Comparison of ENCODE assay signal across 8 cellular contexts in the genomic region with DNA sequence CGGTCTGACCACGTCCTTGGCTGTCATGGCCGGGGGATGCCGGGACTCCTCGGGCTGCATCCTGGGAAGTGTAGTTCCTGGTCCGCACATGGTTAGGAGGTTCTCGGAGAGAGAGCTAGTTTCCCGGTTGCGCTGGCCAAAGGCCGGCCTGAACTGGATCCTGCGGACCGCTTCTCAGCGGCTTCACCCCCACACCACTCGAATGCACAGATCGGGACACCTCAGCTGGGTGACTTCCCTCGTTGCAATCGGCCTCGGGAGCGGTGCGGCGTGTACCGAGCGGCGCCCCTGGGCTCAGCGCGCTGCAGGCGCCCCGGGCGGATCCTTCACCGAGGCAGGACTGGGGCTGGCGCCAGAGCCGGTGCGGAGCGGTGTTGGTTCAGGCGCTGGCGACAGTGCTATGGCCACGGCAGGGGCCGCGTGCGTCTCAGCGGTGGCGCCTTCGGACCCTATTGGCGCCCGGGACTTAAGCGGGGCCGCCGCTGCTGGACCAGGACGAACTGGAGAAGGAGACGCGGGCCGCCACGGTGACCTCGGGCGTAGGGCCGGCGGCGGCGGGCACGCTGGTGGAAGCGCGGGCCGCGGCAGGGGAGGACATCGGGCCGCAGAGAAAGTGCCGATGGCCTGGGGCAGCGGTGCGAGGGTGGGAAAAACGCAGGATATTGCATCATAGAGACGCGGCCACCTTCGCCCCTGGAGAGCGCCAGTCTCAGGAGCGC. TPM values are rescaled to one million over a fixed set of nuclear protein-coding genes. Genes with fewer than 3 reads are reported as not detected.
A peak's percentile ranks its signal among the peaks of the same experiment; 100 is the strongest.
DNase-seq lines count a peak whose midpoint lies in the region; ATAC-seq lines count a peak whose summit lies in the region.

No MANE protein-coding gene starts in this region.

- ATAC-seq in HG03108 (IDR thresholded peaks at IDR 0.05; ENCODE audit: unreplicated experiment): peak; percentile 68

- 0% methylated on average over 72 to 75 of the region's 75 CpGs for WGBS in esophagus, 2 donors

- H3K27ac ChIP-seq in esophagus (ENCODE audit: low read depth in 2 of 2, low read length in 1 of 2): peak overlapping the region; percentile 72 to 75

- peaks cover 3 to 6% of the 10 kb centered on the region in 2 donors for H3K4me1 ChIP-seq in esophagus (ENCODE audit: control insufficient read depth in 2 of 2, insufficient read depth in 2 of 2, low read length in 1 of 2)

- H3K27me3 ChIP-seq in esophagus (ENCODE audit: control insufficient read depth in 1 of 2, insufficient read depth in 2 of 2, low read length in 2 of 2): no peaks in the 10 kb centered on the region

- no peaks in the 10 kb centered on the region for H3K9me3 ChIP-seq in esophagus (ENCODE audit: control insufficient read depth in 2 of 2, insufficient read depth in 1 of 2, low read depth in 1 of 2, low read length in 1 of 2)

- DNase-seq in NCI-H1436 (lab: John Stamatoyannopoulos, UW): peak; percentile 25
- no peak for DNase-seq in NCI-H1436 treated with DMSO at 0.1 percent for 48 hours (lab: John Stamatoyannopoulos, UW)
- peak; percentile 87 for DNase-seq in NOMO-1 treated with DMSO at 0.1 percent for 48 hours (lab: John Stamatoyannopoulos, UW; ENCODE audit: unreplicated experiment)
- DNase-seq in activated T-cell treated with anti-CD3 and anti-CD28 coated beads for 48 hours (ENCODE audit: low read depth): peak; percentile 59
- peak; percentile 87 for DNase-seq in mucosa of gallbladder (ENCODE audit: low spot score)
- DNase-seq in stimulated activated CD8-positive, alpha-beta memory T cell treated with anti-CD3 and anti-CD28 coated beads, Interleukin-7, amount 100 ng/mL, for 4 hours (ENCODE audit: low read depth in 2 of 2): peak; percentile 28 to 42

- peaks cover 19 to 24% of the 10 kb centered on the region in 2 donors for H3K36me3 ChIP-seq in esophagus (ENCODE audit: control insufficient read depth in 2 of 2, insufficient read depth in 2 of 2, low read length in 1 of 2)

- peak overlapping the region; percentile 71 to 80 for H3K4me3 ChIP-seq in esophagus (ENCODE audit: low read depth in 1 of 2, low read length in 2 of 2)

RNA-seq across cellular contexts. Expression of a gene that starts 11.5 kb away (rescaled TPM):
- 1 to 10 TPM; 3.4 to 4.9 TPM for polyA plus RNA-seq in esophagus
- 18.9 TPM for total RNA-seq in mucosa of gallbladder

RNA-seq across cellular contexts. Expression of a gene that starts 13.4 kb away (rescaled TPM):
- polyA plus RNA-seq in esophagus: 10 to 100 TPM; 39.9 to 64.1 TPM
- total RNA-seq in mucosa of gallbladder: 129 TPM

RNA-seq across cellular contexts. Expression of a gene that starts 13.7 kb away (rescaled TPM):
- polyA plus RNA-seq in esophagus: 1 to 10 TPM; 3.5 to 6.2 TPM
- 13.2 TPM for total RNA-seq in mucosa of gallbladder

RNA-seq across cellular contexts. Expression of a gene that starts 27.3 kb away (rescaled TPM):
- polyA plus RNA-seq in esophagus: 10 to 100 TPM; 23.2 to 34.8 TPM
- 39.2 TPM for total RNA-seq in mucosa of gallbladder
